Comparison of ENCODE assay signal across 8 cellular contexts in genomic region chr5:142012186-142012785, GRCh38. TPM values are rescaled to one million over a fixed set of nuclear protein-coding genes. Genes with fewer than 3 reads are reported as not detected.
A peak's percentile ranks its signal among the peaks of the same experiment; 100 is the strongest.
DNase-seq lines count a peak whose midpoint lies in the region; ATAC-seq lines count a peak whose summit lies in the region.

No MANE protein-coding gene starts in this region.

- H3K27me3 ChIP-seq in SJSA1 (replicated peaks) (no peaks in the 10 kb centered on the region), right cardiac atrium (ENCODE audit: control insufficient read depth, insufficient read depth) (no peaks in the 10 kb centered on the region)

- no peak for DNase-seq in Right ventricle myocardium inferior (ENCODE audit: missing footprints)
- DNase-seq in cardiac septum (ENCODE audit: low spot score): no peak
- peak in 1 of 2 experiments; percentile 21 for DNase-seq in SJSA1 (ENCODE audit: low read depth in 1 of 2, low spot score in 2 of 2)
- DNase-seq in activated naive CD8-positive, alpha-beta T cell treated with anti-CD3 and anti-CD28 coated beads, Interleukin-2, amount 50 U/mL, for 24 hours: peak; percentile 83
- DNase-seq in right cardiac atrium: peak; percentile 56 to 81 (median 79)
- peak; percentile 55 for DNase-seq in putamen (ENCODE audit: low spot score)
- DNase-seq in epidermal melanocyte (ENCODE audit: insufficient read length, low spot score): no peak

- WGBS in right cardiac atrium: 15% methylated on average over 18 of the region's 18 CpGs

- H3K36me3 ChIP-seq in SJSA1: no peaks in the 10 kb centered on the region; the same call in 1 of the 2 replicates

- H3K9me3 Mint-ChIP-seq in activated naive CD8-positive, alpha-beta T cell treated with anti-CD3 and anti-CD28 coated beads, Interleukin-2, amount 50 U/mL, for 24 hours: no peaks in the 10 kb centered on the region

- H3K4me1 ChIP-seq in SJSA1 (replicated peaks): peaks cover 36% of the 10 kb centered on the region
- peaks cover 4% of the 10 kb centered on the region for H3K4me1 ChIP-seq in right cardiac atrium (ENCODE audit: control insufficient read depth, insufficient read depth, low read length)

- H3K36me3 Mint-ChIP-seq in activated naive CD8-positive, alpha-beta T cell treated with anti-CD3 and anti-CD28 coated beads, Interleukin-2, amount 50 U/mL, for 24 hours (ENCODE audit: low read depth): peaks cover 28% of the 10 kb centered on the region

- peak; percentile 49 for ATAC-seq in Right ventricle myocardium inferior
- ATAC-seq in activated naive CD8-positive, alpha-beta T cell treated with anti-CD3 and anti-CD28 coated beads, Interleukin-2, amount 50 U/mL, for 24 hours: no peak
- peak; percentile 30 to 32 for ATAC-seq in right cardiac atrium
- ATAC-seq in GM19452 (IDR thresholded peaks at IDR 0.05; ENCODE audit: unreplicated experiment): no peak

- H3K27me3 Mint-ChIP-seq in activated naive CD8-positive, alpha-beta T cell treated with anti-CD3 and anti-CD28 coated beads, Interleukin-2, amount 50 U/mL, for 24 hours: peaks cover 3% of the 10 kb centered on the region

- intact Hi-C loops in Right ventricle myocardium inferior (cut with DNase I) (loop anchor here (2.0 to 10.0 kb wide), 4 partner anchors 50 to 683 kb away; partner anchors contain the start of gene NDFIP1), cardiac septum (cut with DNase I) (loop anchor here (2.0 to 10.0 kb wide), 4 partner anchors 50 to 533 kb away; partner anchors contain the start of gene NDFIP1), right cardiac atrium (cut with DNase I) (loop anchor here in 1 of 4 donors (5.0 to 10.0 kb wide), 2 partner anchors 53 to 130 kb away; no protein-coding TSS in a partner anchor)

- H3K9me3 ChIP-seq in SJSA1 (replicated peaks) (no peaks in the 10 kb centered on the region), right cardiac atrium (ENCODE audit: control insufficient read depth, low read length) (no peaks in the 10 kb centered on the region)

- peak overlapping the region; percentile 87 for H3K4me3 Mint-ChIP-seq in activated naive CD8-positive, alpha-beta T cell treated with anti-CD3 and anti-CD28 coated beads, Interleukin-2, amount 50 U/mL, for 24 hours

- peak overlapping the region; percentile 84 for H3K27ac Mint-ChIP-seq in activated naive CD8-positive, alpha-beta T cell treated with anti-CD3 and anti-CD28 coated beads, Interleukin-2, amount 50 U/mL, for 24 hours

- H3K4me3 ChIP-seq in SJSA1 (peak overlapping the region; percentile 49), right cardiac atrium (ENCODE audit: low read length) (peak overlapping the region; percentile 70)

- peaks cover 81% of the 10 kb centered on the region for H3K4me1 Mint-ChIP-seq in activated naive CD8-positive, alpha-beta T cell treated with anti-CD3 and anti-CD28 coated beads, Interleukin-2, amount 50 U/mL, for 24 hours

- H3K27ac ChIP-seq in SJSA1: peak overlapping the region; percentile 54; the same call in 1 of the 2 replicates
- peak overlapping the region; percentile 44 for H3K27ac ChIP-seq in right cardiac atrium (ENCODE audit: low read length)

RNA-seq across cellular contexts. Expression of gene GNPDA1, which starts 0.5 kb away (rescaled TPM):
- 25.2 TPM for total RNA-seq in Right ventricle myocardium inferior
- total RNA-seq in cardiac septum: 17.3 TPM
- total RNA-seq in SJSA1 (2014; rRNA removed; shearing (Covaris generic)): 27.0 and 55.7 TPM in 2 replicates
- total RNA-seq in right cardiac atrium: 10 to 100 TPM; 16.9 to 22.5 (median 19.2) TPM
- polyA plus RNA-seq in right cardiac atrium: 12.1 TPM

RNA-seq across cellular contexts. Expression of gene RNF14, which starts 43.4 kb away (rescaled TPM):
- total RNA-seq in Right ventricle myocardium inferior: 98.0 TPM
- 104 TPM for total RNA-seq in cardiac septum
- total RNA-seq in SJSA1 (2014; rRNA removed; shearing (Covaris generic)): 134 and 152 TPM in 2 replicates
- total RNA-seq in right cardiac atrium: 100 to 1,000 TPM in 2 of 4 donors, 10 to 100 TPM in 2; 90.7 to 105 (median 97.7) TPM
- 36.3 TPM for polyA plus RNA-seq in right cardiac atrium

RNA-seq across cellular contexts. Expression of gene PCDH12, which starts 54.3 kb away (rescaled TPM):
- total RNA-seq in Right ventricle myocardium inferior (10.4 TPM), cardiac septum (4.9 TPM), right cardiac atrium (1 to 10 TPM; 4.1 to 7.9 (median 6.7) TPM)
- not detected in 2 replicates for total RNA-seq in SJSA1 (2014; rRNA removed; shearing (Covaris generic))
- 3.0 TPM for polyA plus RNA-seq in right cardiac atrium

Comparison
In these comparisons a context has a peak if more than half of its experiments do, and no peak if none do; other contexts are left out.
1. DNase-seq: peak in activated naive CD8-positive, alpha-beta T cell treated with anti-CD3 and anti-CD28 coated beads, Interleukin-2, amount 50 U/mL, for 24 hours (single experiment), right cardiac atrium (3 of 3) and putamen (single experiment); none in Right ventricle myocardium inferior (single experiment), cardiac septum (single experiment) and epidermal melanocyte (single experiment).
2. ATAC-seq: peak in Right ventricle myocardium inferior (single experiment) and right cardiac atrium (2 of 2); none in activated naive CD8-positive, alpha-beta T cell treated with anti-CD3 and anti-CD28 coated beads, Interleukin-2, amount 50 U/mL, for 24 hours (single experiment) and GM19452 (single experiment).